In genomic region chr9:1997646-1998045, GRCh38 we compare ENCODE assay signal across 35 cellular contexts.
"Had no signal": no experiment of that assay in that cellular context is flagged by ENCODE, and none has a peak within 500 bp of the region (broad histone marks: within the 10 kb centered on the region; RNA-seq: fewer than 3 reads in every experiment).

No MANE protein-coding gene starts in this region.

- H3K9me3 ChIP-seq: MG63 had no signal

- H3K27me3 ChIP-seq: MG63 had no signal

- H3K36me3 ChIP-seq: MG63 had no signal

- DNase-seq: Karpas-422, Kasumi-1, MG63, MM.1S, MV-4-11, NCI-H1048, NCI-H1092, NCI-H1092 treated with DMSO at 0.1 percent for 48 hours, NCI-H1105, NCI-H1105 treated with DMSO at 0.1 percent for 48 hours, NCI-H1417, NCI-H1417 treated with DMSO at 0.1 percent for 48 hours, NCI-H1436, NCI-H1436 treated with DMSO at 0.1 percent for 48 hours, NCI-H146, NCI-H1694, NCI-H1694 treated with DMSO at 0.1 percent for 48 hours, NCI-H187, NCI-H187 treated with DMSO at 0.1 percent for 48 hours, NCI-H1930, NCI-H2029, NCI-H2029 treated with DMSO at 0.1 percent for 48 hours, NCI-H2081, NCI-H2081 treated with DMSO at 0.1 percent for 48 hours, NCI-H2107, NCI-H2171, NCI-H2171 treated with DMSO at 0.1 percent for 48 hours, NCI-H2227 treated with DMSO at 0.1 percent for 48 hours, NCI-H226, NCI-H345, NCI-H446, NCI-H446 treated with DMSO at 0.1 percent for 48 hours, NCI-H510A, NCI-H524, NCI-H524 treated with DMSO at 0.1 percent for 48 hours had no signal

- H3K4me3 ChIP-seq: MG63 had no signal
